Comparison of ENCODE assay signal across 8 cellular contexts in genomic region chr5:43514471-43514815, GRCh38. TPM values are rescaled to one million over a fixed set of nuclear protein-coding genes. Genes with fewer than 3 reads are reported as not detected.
DNase-seq lines count a peak whose midpoint lies in the region; ATAC-seq and TF ChIP-seq lines count a peak whose summit lies in the region.

No MANE protein-coding gene starts in this region.

- H3K27me3 ChIP-seq in HUES48 (ENCODE audit: control insufficient read depth, insufficient read depth, low read length) = no peaks in the 10 kb centered on the region
- H3K27me3 ChIP-seq in foreskin keratinocyte = no peaks in the 10 kb centered on the region

- peak overlapping the region; percentile 83 for H3K4me3 ChIP-seq in HUES48 (ENCODE audit: low read depth, low read length)

- peaks cover 30% of the 10 kb centered on the region for H3K4me1 Mint-ChIP-seq in T-helper 1 cell treated with Interleukin-12 subunit alpha and Interleukin-12 subunit beta and Interleukin-4 antibody, amounts not matched to agents 30 μg/mL and 1 μg/mL, for 36 hours (ENCODE audit: low read depth)
- peaks cover 28% of the 10 kb centered on the region for H3K4me1 Mint-ChIP-seq in activated CD8-positive, alpha-beta T cell treated with anti-CD3 and anti-CD28 coated beads, Interleukin-2, amount 10 ng/mL, durations not matched to agents 7 days and 5 days (ENCODE audit: low read depth)

- CTCF ChIA-PET in activated CD8-positive, alpha-beta T cell treated with anti-CD3 and anti-CD28 coated beads, Interleukin-2, amount 10 ng/mL, durations not matched to agents 7 days and 5 days (lab: Charles Lee) = interaction anchor here (0.9 to 3.2 kb wide), 5 partner anchors 9 to 88 kb away, joined by 3 to 26 read pairs (median 6); partner anchors contain the start of genes NNT and TMEM267

- H3K27me3 Mint-ChIP-seq in T-helper 1 cell treated with Interleukin-12 subunit alpha and Interleukin-12 subunit beta and Interleukin-4 antibody, amounts not matched to agents 30 μg/mL and 1 μg/mL, for 36 hours (ENCODE audit: low read depth) = no peaks in the 10 kb centered on the region
- no peaks in the 10 kb centered on the region for H3K27me3 Mint-ChIP-seq in activated CD8-positive, alpha-beta T cell treated with anti-CD3 and anti-CD28 coated beads, Interleukin-2, amount 10 ng/mL, durations not matched to agents 7 days and 5 days (ENCODE audit: low read depth)

- ATAC-seq in GM21528 (IDR thresholded peaks at IDR 0.05; ENCODE audit: low FRiP score, unreplicated experiment) (peak; percentile 44), foreskin keratinocyte (peak; percentile 74)
- ATAC-seq in activated CD8-positive, alpha-beta T cell treated with anti-CD3 and anti-CD28 coated beads, Interleukin-2, amount 10 ng/mL, durations not matched to agents 7 days and 5 days = peak; percentile 44

- H3K36me3 ChIP-seq in HUES48 (ENCODE audit: control insufficient read depth, insufficient read depth, low read length) = no peaks in the 10 kb centered on the region

- peaks cover 5% of the 10 kb centered on the region; the same call in 1 of the 2 replicates for H3K9me3 ChIP-seq in HUES48 (ENCODE audit: control insufficient read depth, insufficient read depth, low read length)

- peaks cover 9% of the 10 kb centered on the region for H3K36me3 Mint-ChIP-seq in T-helper 1 cell treated with Interleukin-12 subunit alpha and Interleukin-12 subunit beta and Interleukin-4 antibody, amounts not matched to agents 30 μg/mL and 1 μg/mL, for 36 hours (ENCODE audit: low read depth)
- H3K36me3 Mint-ChIP-seq in activated CD8-positive, alpha-beta T cell treated with anti-CD3 and anti-CD28 coated beads, Interleukin-2, amount 10 ng/mL, durations not matched to agents 7 days and 5 days (ENCODE audit: low read depth) = peaks cover 18% of the 10 kb centered on the region

- no peak for TF ChIP-seq CTCF in foreskin keratinocyte (conservative IDR thresholded peaks at IDR 0.05)

- H3K4me1 ChIP-seq in HUES48 (ENCODE audit: control insufficient read depth, insufficient read depth, low read length) = peaks cover 12% of the 10 kb centered on the region; the same call in 1 of the 2 replicates
- peaks cover 14% of the 10 kb centered on the region for H3K4me1 ChIP-seq in foreskin keratinocyte

- POLR2A ChIA-PET in activated CD8-positive, alpha-beta T cell treated with anti-CD3 and anti-CD28 coated beads, Interleukin-2, amount 10 ng/mL, durations not matched to agents 7 days and 5 days (lab: Charles Lee) = interaction anchor here (0.6 to 3.6 kb wide), 9 partner anchors 10 to 605 kb away, joined by 3 to 47 read pairs (median 4); partner anchors contain the start of genes HMGCS1, NNT and TMEM267

- H3K9me3 Mint-ChIP-seq in T-helper 1 cell treated with Interleukin-12 subunit alpha and Interleukin-12 subunit beta and Interleukin-4 antibody, amounts not matched to agents 30 μg/mL and 1 μg/mL, for 36 hours = no peaks in the 10 kb centered on the region
- H3K9me3 Mint-ChIP-seq in activated CD8-positive, alpha-beta T cell treated with anti-CD3 and anti-CD28 coated beads, Interleukin-2, amount 10 ng/mL, durations not matched to agents 7 days and 5 days (ENCODE audit: insufficient read depth) = no peaks in the 10 kb centered on the region

- H3K27ac ChIP-seq in HUES48 (ENCODE audit: low read depth, low read length) (peak overlapping the region; percentile 94), foreskin keratinocyte (peak overlapping the region; percentile 88)

- H3K27ac Mint-ChIP-seq in T-helper 1 cell treated with Interleukin-12 subunit alpha and Interleukin-12 subunit beta and Interleukin-4 antibody, amounts not matched to agents 30 μg/mL and 1 μg/mL, for 36 hours = peak overlapping the region; percentile 97
- peak overlapping the region; percentile 96 for H3K27ac Mint-ChIP-seq in activated CD8-positive, alpha-beta T cell treated with anti-CD3 and anti-CD28 coated beads, Interleukin-2, amount 10 ng/mL, durations not matched to agents 7 days and 5 days

- H3K4me3 Mint-ChIP-seq in T-helper 1 cell treated with Interleukin-12 subunit alpha and Interleukin-12 subunit beta and Interleukin-4 antibody, amounts not matched to agents 30 μg/mL and 1 μg/mL, for 36 hours = peak overlapping the region; percentile 90
- peak overlapping the region; percentile 89 for H3K4me3 Mint-ChIP-seq in activated CD8-positive, alpha-beta T cell treated with anti-CD3 and anti-CD28 coated beads, Interleukin-2, amount 10 ng/mL, durations not matched to agents 7 days and 5 days

- DNase-seq in T-helper 1 cell = no peak
- DNase-seq in activated CD8-positive, alpha-beta T cell treated with anti-CD3 and anti-CD28 coated beads, Interleukin-2, amount 10 ng/mL, durations not matched to agents 7 days and 5 days = no peak
- peak; percentile 60 to 77 for DNase-seq in foreskin keratinocyte
- peak; percentile 72 for DNase-seq in renal cortical epithelial cell (ENCODE audit: low read depth)
- DNase-seq in CD1c-positive myeloid dendritic cell (ENCODE audit: extremely low spot score) = no peak

- peak overlapping the region; percentile 93 for H3K9ac ChIP-seq in HUES48 (ENCODE audit: low read depth, low read length)

RNA-seq across cellular contexts. Expression of gene C5orf34, which starts 0.5 kb away (rescaled TPM):
- 10 to 100 TPM in 1 of 2 experiments, 1 to 10 TPM in 1; 7.7 to 10.3 TPM for total RNA-seq in activated CD8-positive, alpha-beta T cell treated with anti-CD3 and anti-CD28 coated beads, Interleukin-2, amount 10 ng/mL, durations not matched to agents 7 days and 5 days
- total RNA-seq in foreskin keratinocyte (5.4 and 6.4 TPM in 2 replicates), renal cortical epithelial cell (1.7 and 3.0 TPM in 2 replicates)
- 2.3 and 4.3 TPM in 2 replicates for polyA plus RNA-seq in foreskin keratinocyte

RNA-seq across cellular contexts. Expression of gene TMEM267, which starts 30.8 kb away (rescaled TPM):
- total RNA-seq in activated CD8-positive, alpha-beta T cell treated with anti-CD3 and anti-CD28 coated beads, Interleukin-2, amount 10 ng/mL, durations not matched to agents 7 days and 5 days = 10 to 100 TPM; 12.8 to 13.6 TPM
- total RNA-seq in foreskin keratinocyte = 10.8 and 12.4 TPM in 2 replicates
- 6.0 and 7.4 TPM in 2 replicates for polyA plus RNA-seq in foreskin keratinocyte
- 27.8 and 29.4 TPM in 2 replicates for total RNA-seq in renal cortical epithelial cell

RNA-seq across cellular contexts. Expression of gene PAIP1, which starts 42.4 kb away (rescaled TPM):
- total RNA-seq in activated CD8-positive, alpha-beta T cell treated with anti-CD3 and anti-CD28 coated beads, Interleukin-2, amount 10 ng/mL, durations not matched to agents 7 days and 5 days = 10 to 100 TPM; 31.8 to 36.3 TPM
- 71.1 and 74.7 TPM in 2 replicates for total RNA-seq in foreskin keratinocyte
- 44.2 and 52.1 TPM in 2 replicates for polyA plus RNA-seq in foreskin keratinocyte
- 199 and 205 TPM in 2 replicates for total RNA-seq in renal cortical epithelial cell

Comparison
In these comparisons a context has a peak if more than half of its experiments do, and no peak if none do; other contexts are left out.
1. DNase-seq: peak in foreskin keratinocyte (2 of 2) and renal cortical epithelial cell (single experiment); none in T-helper 1 cell (0 of 5), activated CD8-positive, alpha-beta T cell treated with anti-CD3 and anti-CD28 coated beads, Interleukin-2, amount 10 ng/mL, durations not matched to agents 7 days and 5 days (single experiment) and CD1c-positive myeloid dendritic cell (single experiment).
2. Peak in every context shown above with its lines, with median percentiles within 50 percentile points of each other: ATAC-seq.